In the genomic region with DNA sequence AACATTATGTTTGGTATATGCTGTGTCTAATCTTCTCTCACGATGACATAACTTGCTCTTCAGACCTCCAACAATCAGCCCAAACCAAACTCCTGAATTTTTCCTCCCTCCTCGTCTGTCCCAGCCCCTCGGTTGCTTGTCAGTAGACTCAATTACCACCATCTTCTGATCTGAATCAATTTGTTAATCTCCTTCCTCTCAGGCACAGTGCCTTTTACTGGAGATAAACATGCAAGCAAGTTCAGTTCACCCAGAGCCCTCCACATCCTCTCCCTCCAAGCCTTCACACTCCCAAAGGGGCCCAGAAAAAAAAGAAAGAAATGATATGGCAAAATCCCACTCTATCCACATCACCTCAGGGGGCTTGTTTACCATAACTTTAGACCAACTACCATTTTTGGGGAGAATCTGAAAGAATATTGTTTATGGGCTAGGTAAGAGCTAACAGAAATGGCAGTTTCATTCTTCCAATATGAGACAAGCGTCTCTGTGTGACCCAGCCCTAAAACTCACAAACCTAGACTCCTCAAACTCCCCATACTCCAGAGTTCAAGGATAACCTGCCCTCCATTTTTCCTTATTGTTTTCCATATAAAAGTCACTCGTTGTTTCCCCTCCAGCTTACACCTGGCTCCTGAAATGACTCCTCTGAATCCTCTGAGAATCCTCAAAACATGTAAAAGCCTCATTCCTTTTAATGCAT, we compare ENCODE assay signal across 8 cellular contexts. TPM values are rescaled to one million over a fixed set of nuclear protein-coding genes. Genes with fewer than 3 reads are reported as not detected.
DNase-seq lines count a peak whose midpoint lies in the region; ATAC-seq and TF ChIP-seq lines count a peak whose summit lies in the region.

No MANE protein-coding gene starts in this region.

- ATAC-seq in GM18519 (IDR thresholded peaks at IDR 0.05; ENCODE audit: low FRiP score, unreplicated experiment), result no peak

- H3K27ac Mint-ChIP-seq in progenitor cell of endocrine pancreas, result peak overlapping the region; percentile 93

- H3K27me3 ChIP-seq in GM06990 (replicated peaks; ENCODE audit: control insufficient read depth, insufficient read depth, low read length), result no peaks in the 10 kb centered on the region
- peaks cover 6% of the 10 kb centered on the region; the same call in 1 of the 2 replicates for H3K27me3 ChIP-seq in SJSA1 (replicated peaks)

- no peaks in the 10 kb centered on the region for H3K36me3 Mint-ChIP-seq in progenitor cell of endocrine pancreas (ENCODE audit: insufficient read depth)

- no peak for DNase-seq in GM06990 (ENCODE audit: extremely low read depth, insufficient read length)
- DNase-seq in SJSA1 (ENCODE audit: low read depth in 1 of 2, low spot score in 2 of 2), result no peak
- peak; percentile 63 to 87 for DNase-seq in erythroblast (lab: John Stamatoyannopoulos, UW)
- no peak for DNase-seq in progenitor cell of endocrine pancreas (ENCODE audit: low spot score, unreplicated experiment)
- DNase-seq in activated CD4-positive, CD25-positive, alpha-beta regulatory T cell (lab: John Stamatoyannopoulos, UW), result no peak
- DNase-seq in occipital lobe (lab: John Stamatoyannopoulos, UW), result no peak
- DNase-seq in NOMO-1 treated with DMSO at 0.1 percent for 48 hours (lab: John Stamatoyannopoulos, UW; ENCODE audit: unreplicated experiment), result no peak

- no peak overlapping the region for H3K27ac ChIP-seq in SJSA1

- no peaks in the 10 kb centered on the region for H3K36me3 ChIP-seq in GM06990 (ENCODE audit: control insufficient read depth, insufficient read depth, low read length)
- no peaks in the 10 kb centered on the region; the same call in 1 of the 2 replicates for H3K36me3 ChIP-seq in SJSA1

- no peaks in the 10 kb centered on the region for H3K9me3 Mint-ChIP-seq in progenitor cell of endocrine pancreas (ENCODE audit: low read depth)

- H3K9me3 ChIP-seq in SJSA1 (replicated peaks), result no peaks in the 10 kb centered on the region

- H3K4me3 ChIP-seq in GM06990 (replicated peaks; ENCODE audit: low read depth, low read length), result peak overlapping the region; percentile 86
- H3K4me3 ChIP-seq in SJSA1, result peak overlapping the region; percentile 94

- H3K4me1 ChIP-seq in SJSA1 (replicated peaks), result peaks cover 15% of the 10 kb centered on the region

- TF ChIP-seq CTCF in GM06990 (IDR thresholded peaks at IDR 0.05; ENCODE audit: insufficient read depth, low read length, poor library complexity, severe bottlenecking) (no peak), progenitor cell of endocrine pancreas (IDR thresholded peaks at IDR 0.05; ENCODE audit: unreplicated experiment) (no peak)

- H3K4me1 Mint-ChIP-seq in progenitor cell of endocrine pancreas (ENCODE audit: low read depth), result peaks cover 47% of the 10 kb centered on the region

- TF ChIP-seq POLR2A in erythroblast (IDR thresholded peaks at IDR 0.05; ENCODE audit: low read length), result peak; percentile 31

- H3K4me3 Mint-ChIP-seq in progenitor cell of endocrine pancreas (ENCODE audit: low read depth), result peak overlapping the region; percentile 87

- no peaks in the 10 kb centered on the region for H3K27me3 Mint-ChIP-seq in progenitor cell of endocrine pancreas

RNA-seq across cellular contexts. Expression of gene TEX2, which starts 1.5 kb away (rescaled TPM):
- 10.7 and 13.7 TPM in 2 replicates for total RNA-seq in SJSA1 (2014; rRNA removed; shearing (Covaris generic))
- total RNA-seq in progenitor cell of endocrine pancreas (30.2 and 31.5 TPM in 2 replicates), occipital lobe (28.2 TPM)

Comparison
In these comparisons a context has a peak if more than half of its experiments do, and no peak if none do; other contexts are left out.
1. DNase-seq: peak in erythroblast (2 of 2); none in GM06990 (single experiment), SJSA1 (0 of 2), progenitor cell of endocrine pancreas (single experiment), activated CD4-positive, CD25-positive, alpha-beta regulatory T cell (0 of 4), occipital lobe (single experiment) and NOMO-1 treated with DMSO at 0.1 percent for 48 hours (single experiment).